ENCODE assay signal across 8 cellular contexts in the genomic region with DNA sequence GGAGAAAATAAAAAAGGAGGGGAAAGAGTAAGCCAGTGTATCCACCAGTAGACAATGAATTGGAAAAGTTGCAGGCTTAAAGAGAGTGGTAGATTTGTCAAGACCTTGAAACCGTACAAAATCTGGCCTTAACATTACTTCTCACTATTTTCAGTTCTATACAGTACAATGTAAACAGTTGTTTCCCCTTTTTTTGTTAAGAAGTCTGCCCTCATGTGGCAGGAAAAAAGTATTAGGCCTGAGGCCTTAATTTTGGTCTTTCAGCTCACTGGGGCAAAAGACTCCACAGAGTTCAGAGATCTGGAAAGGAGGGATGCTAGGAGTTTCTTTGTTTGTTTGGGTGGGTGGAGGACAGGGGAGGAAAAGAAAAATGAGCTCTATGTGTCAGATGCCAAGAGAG.
DNase-seq lines count a peak whose midpoint lies in the region; ATAC-seq and TF ChIP-seq lines count a peak whose summit lies in the region.

No MANE protein-coding gene starts in this region.

- peak; percentile 64 for ATAC-seq in GM21528 (IDR thresholded peaks at IDR 0.05; ENCODE audit: low FRiP score, unreplicated experiment)

- intact Hi-C loops in ascending aorta (cut with DNase I): no loop called here

- TF ChIP-seq POLR2A in erythroblast (IDR thresholded peaks at IDR 0.05; ENCODE audit: low read length): no peak

- no peaks in the 10 kb centered on the region for H3K36me3 ChIP-seq in ascending aorta

- peak in 1 of 3 experiments; percentile 13 for TF ChIP-seq CTCF in ascending aorta (IDR thresholded peaks at IDR 0.05)

- H3K4me3 ChIP-seq in ascending aorta: no peak overlapping the region

- no peaks in the 10 kb centered on the region for H3K9me3 ChIP-seq in ascending aorta

- DNase-seq in NCI-H2227 (lab: John Stamatoyannopoulos, UW; ENCODE audit: unreplicated experiment) (peak; percentile 44), NCI-H2227 treated with DMSO at 0.1 percent for 48 hours (lab: John Stamatoyannopoulos, UW) (no peak), NAMALWA (ENCODE audit: low spot score) (peak; percentile 49), erythroblast (lab: John Stamatoyannopoulos, UW) (peak; percentile 0), NCI-H1417 treated with DMSO at 0.1 percent for 48 hours (lab: John Stamatoyannopoulos, UW) (no peak), ascending aorta (ENCODE audit: low spot score in 2 of 2) (no peak)
- no peak for DNase-seq in activated effector memory CD4-positive, alpha-beta T cell treated with Interleukin-2 at 50 U/mL for 16 hours

- no peaks in the 10 kb centered on the region for H3K4me1 ChIP-seq in ascending aorta

- no peak overlapping the region for H3K27ac ChIP-seq in ascending aorta

- H3K27me3 ChIP-seq in ascending aorta: no peaks in the 10 kb centered on the region

Comparison
In these comparisons a context has a peak if more than half of its experiments do, and no peak if none do; other contexts are left out.
1. DNase-seq: peak in NCI-H2227 (single experiment), NAMALWA (single experiment) and erythroblast (2 of 2); none in NCI-H2227 treated with DMSO at 0.1 percent for 48 hours (single experiment), NCI-H1417 treated with DMSO at 0.1 percent for 48 hours (single experiment), ascending aorta (0 of 2) and activated effector memory CD4-positive, alpha-beta T cell treated with Interleukin-2 at 50 U/mL for 16 hours (single experiment).